18 cellular contexts compared by ENCODE assay signal in genomic region chr13:52760078-52760477, GRCh38. TPM values are rescaled to one million over a fixed set of nuclear protein-coding genes. Genes with fewer than 3 reads are reported as not detected.
DNase-seq lines count a peak whose midpoint lies in the region; ATAC-seq, FAIRE-seq and TF ChIP-seq lines count a peak whose summit lies in the region.
"Had no signal": no experiment of that assay in that cellular context is flagged by ENCODE, and none has a peak within 500 bp of the region (broad histone marks: within the 10 kb centered on the region; RNA-seq: fewer than 3 reads in every experiment).

No MANE protein-coding gene starts in this region.

- H3K4me2 ChIP-seq in H1 (ENCODE audit: insufficient read depth in 1 of 2, low read depth in 2 of 2, low read length in 2 of 2), result no peak overlapping the region
- H3K4me2 ChIP-seq: BLaER1 treated with 17β-estradiol and CSF1 and Interleukin-3, amounts not matched to agents 10 nM and 100 nM had no signal

- no peaks in the 10 kb centered on the region for H4K20me1 ChIP-seq in H1 (replicated peaks in 1 of 2; ENCODE audit: control insufficient read depth in 1 of 2, insufficient read depth in 2 of 2, low read length in 2 of 2)
- H4K20me1 ChIP-seq: BLaER1 treated with 17β-estradiol and CSF1 and Interleukin-3, amounts not matched to agents 10 nM and 100 nM had no signal

- no peaks in the 10 kb centered on the region for H3K9me3 ChIP-seq in H1 (ENCODE audit: insufficient read depth in 2 of 2, low read depth in 1 of 2, low read length in 1 of 2)
- H3K9me3 ChIP-seq: BLaER1 treated with 17β-estradiol and CSF1 and Interleukin-3, amounts not matched to agents 10 nM and 100 nM had no signal

- no peak overlapping the region for H2AK5ac ChIP-seq in H1 (ENCODE audit: low read depth, low read length)

- H2BK20ac ChIP-seq in H1 (ENCODE audit: low read length), result no peak overlapping the region

- H3K4me3 ChIP-seq in H1 (ENCODE audit: extremely low read depth in 1 of 4, insufficient read depth in 2 of 4, low read depth in 3 of 4, low read length in 4 of 4), result no peak overlapping the region
- H3K4me3 ChIP-seq: BLaER1 treated with 17β-estradiol and CSF1 and Interleukin-3, amounts not matched to agents 10 nM and 100 nM had no signal

- H4K91ac ChIP-seq in H1 (replicated peaks; ENCODE audit: insufficient read length, low read length), result no peak overlapping the region

- H4K5ac ChIP-seq in H1 (ENCODE audit: insufficient read length, low read depth, low read length), result no peak overlapping the region

- H3K18ac ChIP-seq in H1 (ENCODE audit: extremely low read depth, low read length), result no peak overlapping the region

- no peak overlapping the region for H3K23ac ChIP-seq in H1 (ENCODE audit: insufficient read length)

- no peak for TF ChIP-seq POLR2A in H1 (IDR thresholded peaks at IDR 0.05; ENCODE audit: control extremely low read depth in 1 of 2, low read depth in 2 of 2, low read length in 2 of 2)

- peak; percentile 29 for DNase-seq in NCI-H2107 treated with DMSO at 0.1 percent for 48 hours (lab: John Stamatoyannopoulos, UW; ENCODE audit: unreplicated experiment)
- DNase-seq in NCI-H2107 (lab: John Stamatoyannopoulos, UW), result no peak
- peak; percentile 83 for DNase-seq in DMS79 treated with DMSO at 0.1 percent for 48 hours (lab: John Stamatoyannopoulos, UW)
- peak; percentile 65 to 84 for DNase-seq in NCI-H2081 (lab: John Stamatoyannopoulos, UW)
- no peak for DNase-seq in H1 (ENCODE audit: low read depth in 1 of 2, low spot score in 2 of 2)
- DNase-seq in NCI-H526 treated with DMSO at 0.1 percent for 48 hours (lab: John Stamatoyannopoulos, UW), result no peak
- no peak for DNase-seq in GDM1 (lab: John Stamatoyannopoulos, UW)
- DNase-seq: 8988T, GOT3, KBM-7, NCI-H1105, NCI-H2029 treated with DMSO at 0.1 percent for 48 hours, NCI-H510A had no signal

- TF ChIP-seq CTCF in H1 (IDR thresholded peaks at IDR 0.05; ENCODE audit: control extremely low read depth in 1 of 3, insufficient read depth in 1 of 3, low read depth in 1 of 3, low read length in 3 of 3), result no peak

- H3K4ac ChIP-seq in H1 (replicated peaks; ENCODE audit: insufficient read length, low read depth, low read length), result no peak overlapping the region

- TF ChIP-seq EP300 in H1 (IDR thresholded peaks at IDR 0.05; ENCODE audit: borderline replicate concordance in 1 of 2, low read depth in 2 of 2, low read length in 2 of 2), result no peak

- H2BK12ac ChIP-seq in H1 (ENCODE audit: low read depth, low read length), result no peak overlapping the region

- H4K8ac ChIP-seq in H1 (ENCODE audit: extremely low read depth, insufficient read depth, low read length), result no peak overlapping the region

- no peaks in the 10 kb centered on the region for H3K27me3 ChIP-seq in H1 (replicated peaks in 1 of 4; ENCODE audit: control insufficient read depth in 3 of 4, extremely low read depth in 1 of 4, insufficient read depth in 3 of 4, low read length in 3 of 4)
- H3K27me3 ChIP-seq: BLaER1 treated with 17β-estradiol and CSF1 and Interleukin-3, amounts not matched to agents 10 nM and 100 nM had no signal

- ATAC-seq in HG03108 (IDR thresholded peaks at IDR 0.05; ENCODE audit: unreplicated experiment), result no peak
- ATAC-seq: SK-N-SH treated with all-trans-retinoic acid at 6 μM for 48 hours had no signal

- no peaks in the 10 kb centered on the region; a peak in 1 of 7 replicates for H3K4me1 ChIP-seq in H1 (replicated peaks in 1 of 4; ENCODE audit: control insufficient read depth in 3 of 4, insufficient read depth in 4 of 4, low read length in 3 of 4)
- H3K4me1 ChIP-seq: BLaER1 treated with 17β-estradiol and CSF1 and Interleukin-3, amounts not matched to agents 10 nM and 100 nM had no signal

- CTCF ChIA-PET in H1 (lab: Charles Lee; ENCODE audit: partially characterized antibody), result interaction anchor here (1.2 kb wide), 1 partner anchor 21 kb away, joined by 3 read pairs; no protein-coding TSS in a partner anchor

- no peak overlapping the region for H3K27ac ChIP-seq in H1 (ENCODE audit: low read depth, low read length)
- H3K27ac ChIP-seq: BLaER1 treated with 17β-estradiol and CSF1 and Interleukin-3, amounts not matched to agents 10 nM and 100 nM had no signal

- no peak for FAIRE-seq in H1 (lab: Jason Lieb, UNC)

- H2AFZ ChIP-seq in H1 (ENCODE audit: low read length), result 0 out of 2 replicates have a peak overlapping the region, but pooled peaks have one; percentile 13

- 83% methylated on average over 2 of the region's 2 CpGs; no CpG with 5 or more reads in 1 of the 2 experiments for WGBS in H1 (ENCODE audit: extremely low coverage in 1 of 2, insufficient coverage in 1 of 2, insufficient read length in 1 of 2, insufficient replicate concordance in 2 of 2, low coverage in 1 of 2, low lambda C conversion rate in 2 of 2, missing lambda C conversion rate in 1 of 2), 2 experiments

- no peaks in the 10 kb centered on the region for H3K23me2 ChIP-seq in H1 (ENCODE audit: low read depth, low read length)

- H3K79me1 ChIP-seq in H1 (ENCODE audit: low read depth, low read length), result no peaks in the 10 kb centered on the region

- no peak overlapping the region for H2BK120ac ChIP-seq in H1 (replicated peaks; ENCODE audit: low read depth, low read length)

- no peak overlapping the region for H3K9ac ChIP-seq in H1 (replicated peaks in 1 of 4; ENCODE audit: extremely low read depth in 1 of 4, low read depth in 3 of 4, low read length in 3 of 4)
- H3K9ac ChIP-seq: BLaER1 treated with 17β-estradiol and CSF1 and Interleukin-3, amounts not matched to agents 10 nM and 100 nM had no signal

- H3K79me2 ChIP-seq in H1 (ENCODE audit: control insufficient read depth in 1 of 2, insufficient read depth in 2 of 2, low read length in 2 of 2), result no peaks in the 10 kb centered on the region

- H2BK15ac ChIP-seq in H1 (ENCODE audit: low read length), result no peak overlapping the region

- no peak overlapping the region for H2BK5ac ChIP-seq in H1 (ENCODE audit: low read depth, low read length)

- H3K36me3 ChIP-seq in H1 (ENCODE audit: control insufficient read depth in 2 of 4, insufficient read depth in 4 of 4, low read length in 3 of 4), result no peaks in the 10 kb centered on the region
- H3K36me3 ChIP-seq: BLaER1 treated with 17β-estradiol and CSF1 and Interleukin-3, amounts not matched to agents 10 nM and 100 nM had no signal

- TF ChIP-seq RAD21 in H1 (IDR thresholded peaks at IDR 0.05 in 1 of 2, conservative IDR thresholded peaks at IDR 0.05 in 1 of 2; ENCODE audit: low read depth in 2 of 2, low read length in 2 of 2), result no peak

- no peak overlapping the region for H3K14ac ChIP-seq in H1 (ENCODE audit: insufficient read length)

- H3K56ac ChIP-seq in H1 (replicated peaks; ENCODE audit: insufficient read length, low read depth, low read length), result no peak overlapping the region

- POLR2A ChIA-PET in H1 (lab: Charles Lee; ENCODE audit: partially characterized antibody), result no interaction called here

TF ChIP-seq in H1, 55 proteins besides CTCF, POLR2A, EP300 and RAD21:
- TF ChIP-seq GTF2F1 (IDR thresholded peaks at IDR 0.05; ENCODE audit: borderline replicate concordance, low read depth, low read length), result no peak
- TF ChIP-seq SIN3A (conservative IDR thresholded peaks at IDR 0.05 in 1 of 2, IDR thresholded peaks at IDR 0.05 in 1 of 2; ENCODE audit: low read depth in 1 of 2, low read length in 2 of 2), result no peak
- TF ChIP-seq SP4 (IDR thresholded peaks at IDR 0.05; ENCODE audit: low read length), result no peak
- no peak for TF ChIP-seq SP2 (IDR thresholded peaks at IDR 0.05; ENCODE audit: low read length)
- no peak for TF ChIP-seq ATF3 (IDR thresholded peaks at IDR 0.05; ENCODE audit: insufficient read depth, low read depth, low read length)
- no peak for TF ChIP-seq SRF (IDR thresholded peaks at IDR 0.05; ENCODE audit: low read depth, low read length)
- TF ChIP-seq RXRA (IDR thresholded peaks at IDR 0.05; ENCODE audit: insufficient read depth, low read depth, low read length), result no peak
- no peak for TF ChIP-seq JUN (IDR thresholded peaks at IDR 0.05; ENCODE audit: low read depth, low read length)
- TF ChIP-seq GABPA (IDR thresholded peaks at IDR 0.05; ENCODE audit: borderline replicate concordance, insufficient read depth, low read length), result no peak
- no peak for TF ChIP-seq NRF1 (IDR thresholded peaks at IDR 0.05; ENCODE audit: low read depth, low read length)
- TF ChIP-seq SIRT6 (IDR thresholded peaks at IDR 0.05; ENCODE audit: low read length), result no peak
- TF ChIP-seq ASH2L (IDR thresholded peaks at IDR 0.05; ENCODE audit: low read length), result no peak
- TF ChIP-seq CHD1 (IDR thresholded peaks at IDR 0.05; ENCODE audit: low read depth, low read length), result no peak
- TF ChIP-seq EZH2 (IDR thresholded peaks at IDR 0.05; ENCODE audit: low read depth, low read length, severe bottlenecking), result no peak
- no peak for TF ChIP-seq YY1 (IDR thresholded peaks at IDR 0.05; ENCODE audit: low read depth, low read length)
- no peak for TF ChIP-seq BCL11A (IDR thresholded peaks at IDR 0.05; ENCODE audit: low read depth in 2 of 2, low read length in 2 of 2)

RNA-seq across cellular contexts. Expression of gene CNMD, which starts 20.5 kb away (rescaled TPM):
- 113 and 122 TPM in 2 replicates for total RNA-seq in H1 (2021; fragmentation: NEBNext Ultra II Directional; extraction: Animal tissue kit (Norgen Biotek cat#: 25700))
- 57.6 and 87.4 TPM in 2 replicates for polyA plus RNA-seq in H1 (2011; rRNA removed)
- polyA plus RNA-seq in H1 (2011; cell fraction: cytosol; rRNA removed), result 99.3 TPM
- polyA plus RNA-seq in H1 (2011; cell fraction: nucleus; rRNA removed), result 40.9 TPM
- polyA plus RNA-seq in H1 (2012, experiment 1 of 2), result 122 to 180 TPM (median 131 TPM) in 4 replicates
- polyA plus RNA-seq in H1 (2012, experiment 2 of 2), result 53.2 TPM
- polyA plus RNA-seq in H1 (2013, experiment 1 of 2), result 136 TPM
- polyA plus RNA-seq in H1 (2013, experiment 2 of 2), result 149 TPM
- polyA minus RNA-seq in H1 (2011; rRNA and poly(A)+ RNA removed), result 39.8 and 42.2 TPM in 2 replicates
- polyA minus RNA-seq in H1 (2011; cell fraction: cytosol; rRNA and poly(A)+ RNA removed), result 51.8 TPM
- 37.1 TPM for polyA minus RNA-seq in H1 (2011; cell fraction: nucleus; rRNA and poly(A)+ RNA removed)
- total RNA-seq: M059J; T-helper 2 cell treated with Interferon-gamma antibody and Interleukin-4, amounts not matched to agents 100 ng/mL and 5 ng/mL, for 36 hours had no signal

Comparison
In these comparisons a context has a peak if more than half of its experiments do, and no peak if none do; other contexts are left out.
1. DNase-seq: peak in NCI-H2107 treated with DMSO at 0.1 percent for 48 hours (single experiment), DMS79 treated with DMSO at 0.1 percent for 48 hours (single experiment) and NCI-H2081 (2 of 2); none in NCI-H2107 (single experiment), H1 (0 of 2), NCI-H526 treated with DMSO at 0.1 percent for 48 hours (single experiment) and GDM1 (single experiment).